ENCODE assay signal across 9 cellular contexts in genomic region chr4:86891785-86892638, GRCh38. TPM values are rescaled to one million over a fixed set of nuclear protein-coding genes. Genes with fewer than 3 reads are reported as not detected.
DNase-seq lines count a peak whose midpoint lies in the region; ATAC-seq, FAIRE-seq and TF ChIP-seq lines count a peak whose summit lies in the region.
"Had no signal": no experiment of that assay in that cellular context is flagged by ENCODE, and none has a peak within 500 bp of the region (broad histone marks: within the 10 kb centered on the region; RNA-seq: fewer than 3 reads in every experiment).

C4orf36 (minus strand) TSS chr4:86892422; CDS start chr4:86891520, 902 bp downstream.

- TF ChIP-seq POLR2A in GM12892 (IDR thresholded peaks at IDR 0.05; ENCODE audit: low read depth, low read length) = no peak

- POLR2A ChIA-PET in activated CD8-positive, alpha-beta T cell treated with anti-CD3 and anti-CD28 coated beads for 36 hours (lab: Charles Lee) = interaction anchor here (1.1 kb wide), 1 partner anchor 397 kb away, joined by 5 read pairs; no protein-coding TSS in a partner anchor

- peak within 1 kb of the TSS; percentile 66 for H3K4me3 ChIP-seq in mesodermal cell (ENCODE audit: extremely low read depth, insufficient read depth, low read length, poor library complexity, severe bottlenecking)

- peak; percentile 57 for ATAC-seq in HG03064 (IDR thresholded peaks at IDR 0.05; ENCODE audit: low read depth, unreplicated experiment)
- peak; percentile 71 for ATAC-seq in activated CD8-positive, alpha-beta T cell treated with anti-CD3 and anti-CD28 coated beads for 36 hours
- peak; percentile 65 for ATAC-seq in stimulated activated naive CD8-positive, alpha-beta T cell treated with anti-CD3 and anti-CD28 coated beads, Interleukin-15, Interleukin-2, amounts not matched to agents 100 U/mL and 50 U/mL, for 24 hours

- CTCF ChIA-PET in activated CD8-positive, alpha-beta T cell treated with anti-CD3 and anti-CD28 coated beads for 36 hours (lab: Charles Lee) = interaction anchor here (1.2 to 2.9 kb wide), 3 partner anchors 12 to 396 kb away, joined by 3 to 15 read pairs (median 10); no protein-coding TSS in a partner anchor

- H3K4me3 Mint-ChIP-seq in activated CD8-positive, alpha-beta T cell treated with anti-CD3 and anti-CD28 coated beads for 36 hours = peak within 1 kb of the TSS; percentile 73

- 1 to 2% methylated on average over 69 to 77 of the region's 83 CpGs for WGBS in mesodermal cell (ENCODE audit: insufficient coverage in 2 of 2), 2 experiments

- peaks cover 8% of the 10 kb centered on the region for H3K4me1 Mint-ChIP-seq in activated CD8-positive, alpha-beta T cell treated with anti-CD3 and anti-CD28 coated beads for 36 hours (ENCODE audit: low read depth)

- H3K9me3 Mint-ChIP-seq in activated CD8-positive, alpha-beta T cell treated with anti-CD3 and anti-CD28 coated beads for 36 hours = no peaks in the 10 kb centered on the region

- H3K4me1 ChIP-seq in mesodermal cell (ENCODE audit: control insufficient read depth, insufficient read depth, low read length, poor library complexity, severe bottlenecking) = no peaks in the 10 kb centered on the region

- intact Hi-C loops in activated CD8-positive, alpha-beta T cell treated with anti-CD3 and anti-CD28 coated beads for 36 hours (cut with micrococcal nuclease) = loop anchor here (10.0 kb wide), 1 partner anchor 247 kb away; no protein-coding TSS in a partner anchor

- peaks cover 22% of the 10 kb centered on the region for H3K27me3 Mint-ChIP-seq in activated CD8-positive, alpha-beta T cell treated with anti-CD3 and anti-CD28 coated beads for 36 hours

- no peaks in the 10 kb centered on the region for H3K36me3 ChIP-seq in mesodermal cell (ENCODE audit: control insufficient read depth, insufficient read depth, low read length)

- no peaks in the 10 kb centered on the region for H3K36me3 Mint-ChIP-seq in activated CD8-positive, alpha-beta T cell treated with anti-CD3 and anti-CD28 coated beads for 36 hours (ENCODE audit: low read depth)

- FAIRE-seq in GM12892 (lab: Jason Lieb, UNC) = peak; percentile 42
- FAIRE-seq: GM18507 had no signal

- H3K9me3 ChIP-seq in mesodermal cell (ENCODE audit: control insufficient read depth, low read length) = no peaks in the 10 kb centered on the region

- H3K27ac ChIP-seq in epithelial cell of prostate = peak within 1 kb of the TSS; percentile 99
- H3K27ac ChIP-seq in mesodermal cell (ENCODE audit: low read depth, low read length, severe bottlenecking) = peak within 1 kb of the TSS; percentile 60

- no peak within 1 kb of the TSS for H3K27ac Mint-ChIP-seq in activated CD8-positive, alpha-beta T cell treated with anti-CD3 and anti-CD28 coated beads for 36 hours

- TF ChIP-seq CTCF in activated CD8-positive, alpha-beta T cell treated with anti-CD3 and anti-CD28 coated beads for 36 hours (IDR thresholded peaks at IDR 0.05) = no peak

- DNase-seq in A172 (ENCODE audit: low spot score) (peak; percentile 49), GM12892 (ENCODE audit: insufficient read length) (peak; percentile 27), NCI-H2227 (lab: John Stamatoyannopoulos, UW; ENCODE audit: unreplicated experiment) (peak; percentile 65), epithelial cell of prostate (ENCODE audit: low read depth, low spot score) (peak; percentile 75)
- peak; percentile 55 for DNase-seq in activated CD8-positive, alpha-beta T cell treated with anti-CD3 and anti-CD28 coated beads for 36 hours
- peak; percentile 45 for DNase-seq in stimulated activated naive CD8-positive, alpha-beta T cell treated with anti-CD3 and anti-CD28 coated beads, Interleukin-15, Interleukin-2, amounts not matched to agents 100 U/mL and 50 U/mL, for 24 hours

RNA-seq across cellular contexts. Expression of gene C4orf36, which starts in this region (rescaled TPM):
- total RNA-seq in A172 (2014; rRNA removed; shearing (Covaris generic)) = 2.9 TPM in 1 of 2 replicates, not detected in the other
- polyA plus RNA-seq in GM12892 (2012; ENCODE audit: missing spikeins) = not detected
- total RNA-seq in activated CD8-positive, alpha-beta T cell treated with anti-CD3 and anti-CD28 coated beads for 36 hours = not detected
- polyA plus RNA-seq in mesodermal cell (2013, experiment 1 of 2) = 0.96 TPM
- not detected for polyA plus RNA-seq in mesodermal cell (2013, experiment 2 of 2)

Comparison
In these comparisons a context has a peak if more than half of its experiments do, and no peak if none do; other contexts are left out.
1. Peak in every context shown above with its lines: DNase-seq, ATAC-seq, H3K4me3 ChIP-seq and H3K27ac ChIP-seq.
2. Peak in DNase-seq and ATAC-seq in activated CD8-positive, alpha-beta T cell treated with anti-CD3 and anti-CD28 coated beads for 36 hours; RNA of the gene not detected or under 1 TPM.